Comparison of ENCODE assay signal across 8 cellular contexts in the genomic region with DNA sequence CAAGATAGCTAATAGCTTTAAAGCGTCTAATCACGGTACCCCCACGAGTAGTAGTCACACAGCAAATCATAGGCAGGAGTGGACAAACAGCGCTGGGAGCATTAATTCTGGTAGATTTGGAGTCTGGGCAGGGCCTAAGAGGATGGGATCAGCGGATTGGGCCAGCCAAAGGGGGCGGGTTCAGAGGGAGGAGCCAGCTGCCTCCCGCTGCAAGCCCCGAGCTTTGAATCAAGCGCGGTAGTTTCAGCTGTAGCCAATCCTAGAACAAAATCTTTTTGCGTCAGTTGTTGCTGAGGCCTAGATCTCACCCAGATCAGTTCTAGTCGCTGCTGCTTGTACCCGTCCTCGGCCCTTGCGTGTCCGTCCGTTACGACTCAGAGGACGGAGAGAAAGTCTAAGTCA. TPM values are rescaled to one million over a fixed set of nuclear protein-coding genes. Genes with fewer than 3 reads are reported as not detected.
DNase-seq lines count a peak whose midpoint lies in the region; ATAC-seq, FAIRE-seq and TF ChIP-seq lines count a peak whose summit lies in the region.

No MANE protein-coding gene starts in this region.

- peak overlapping the region; percentile 78 for H3K27ac ChIP-seq in endothelial cell of umbilical vein (ENCODE audit: insufficient read depth, low read depth, low read length)

- DNase-seq in COLO668 (lab: John Stamatoyannopoulos, UW; ENCODE audit: unreplicated experiment) (peak; percentile 98), HTR-8/SVneo (ENCODE audit: insufficient read length, low spot score) (peak; percentile 99), NOMO-1 treated with DMSO at 0.1 percent for 48 hours (lab: John Stamatoyannopoulos, UW; ENCODE audit: unreplicated experiment) (peak; percentile 99), endothelial cell of umbilical vein (ENCODE audit: low read depth, low spot score) (peak; percentile 99), mesothelial cell of epicardium (ENCODE audit: low spot score in 2 of 2, unreplicated experiment in 2 of 2) (peak; percentile 87 to 92)
- DNase-seq in activated CD8-positive, alpha-beta memory T cell treated with anti-CD3 and anti-CD28 coated beads, Interleukin-2, amount 50 U/mL, for 48 hours, result peak; percentile 91
- DNase-seq in stimulated activated CD8-positive, alpha-beta memory T cell treated with anti-CD3 and anti-CD28 coated beads, Interleukin-15, amount 100 ng/mL, for 48 hours (ENCODE audit: low read depth in 2 of 2), result peak; percentile 91

- H2AFZ ChIP-seq in endothelial cell of umbilical vein (ENCODE audit: low read depth, low read length), result peak overlapping the region; percentile 98

- H3K4me1 ChIP-seq in endothelial cell of umbilical vein (ENCODE audit: control insufficient read depth, extremely low read depth, insufficient read depth, low read length), result peaks cover 17% of the 10 kb centered on the region

- H3K9me1 ChIP-seq in endothelial cell of umbilical vein (replicated peaks; ENCODE audit: control insufficient read depth, extremely low read depth, insufficient read depth, low read length), result no peaks in the 10 kb centered on the region

- CTCF ChIA-PET in endothelial cell of umbilical vein (lab: Charles Lee), result interaction anchor here (0.9 to 3.2 kb wide), 3 partner anchors 13 to 46 kb away, joined by 3 to 18 read pairs (median 6); no protein-coding TSS in a partner anchor

- peak; percentile 65 for ATAC-seq in GM21381 (IDR thresholded peaks at IDR 0.05; ENCODE audit: unreplicated experiment)

- no peaks in the 10 kb centered on the region for H3K36me3 ChIP-seq in endothelial cell of umbilical vein (ENCODE audit: control insufficient read depth in 2 of 2, extremely low read depth in 1 of 2, insufficient read depth in 2 of 2, low read length in 2 of 2)

- peak overlapping the region; percentile 93 for H3K4me3 Mint-ChIP-seq in mesothelial cell of epicardium

- dilution Hi-C loops in endothelial cell of umbilical vein (cut with MboI; ENCODE audit: extremely low pct_ligation_motif_present, low sequenced_read_pairs), result no loop called here

- H3K4me2 ChIP-seq in endothelial cell of umbilical vein (ENCODE audit: insufficient read depth, low read length), result peak overlapping the region; percentile 85

- TSS peak; percentile 66 for BruUV-seq in endothelial cell of umbilical vein (replicated peaks; lab: Mats Ljungman, UMichigan)

- peak overlapping the region; percentile 97 for H3K27ac Mint-ChIP-seq in mesothelial cell of epicardium

- H3K4me1 Mint-ChIP-seq in mesothelial cell of epicardium, result peaks cover 18% of the 10 kb centered on the region

- H3K79me2 ChIP-seq in endothelial cell of umbilical vein (ENCODE audit: control insufficient read depth, insufficient read depth, low read length), result peaks cover 36% of the 10 kb centered on the region

- H3K27me3 ChIP-seq in endothelial cell of umbilical vein (ENCODE audit: control insufficient read depth in 2 of 2, insufficient read depth in 2 of 2, low read length in 2 of 2), result no peaks in the 10 kb centered on the region

- H3K27me3 Mint-ChIP-seq in mesothelial cell of epicardium (ENCODE audit: low read depth), result no peaks in the 10 kb centered on the region

- no peak for TF ChIP-seq POLR2A in endothelial cell of umbilical vein (IDR thresholded peaks at IDR 0.05; ENCODE audit: low read depth, low read length)

- intact Hi-C loops in endothelial cell of umbilical vein (cut with micrococcal nuclease), result loop anchor here (1.0 kb wide), 1 partner anchor 32 kb away; no protein-coding TSS in a partner anchor

- no peaks in the 10 kb centered on the region for H3K9me3 ChIP-seq in endothelial cell of umbilical vein (replicated peaks; ENCODE audit: control insufficient read depth, insufficient read depth, low read length)

- FAIRE-seq in HTR-8/SVneo (lab: Jason Lieb, UNC) (no peak), endothelial cell of umbilical vein (lab: Jason Lieb, UNC) (peak; percentile 100)

- POLR2A ChIA-PET in endothelial cell of umbilical vein (lab: Charles Lee), result interaction anchor here (0.5 to 2.1 kb wide), 8 partner anchors 9 to 188 kb away, joined by 3 to 21 read pairs (median 6); partner anchors contain the start of genes GPBP1L1 and PRDX1

- peak overlapping the region; percentile 99 for H3K9ac ChIP-seq in endothelial cell of umbilical vein (replicated peaks; ENCODE audit: extremely low read depth, insufficient read depth, low read length)

- H3K9me3 Mint-ChIP-seq in mesothelial cell of epicardium, result no peaks in the 10 kb centered on the region

- no peaks in the 10 kb centered on the region for H3K36me3 Mint-ChIP-seq in mesothelial cell of epicardium

- H4K20me1 ChIP-seq in endothelial cell of umbilical vein (replicated peaks; ENCODE audit: control insufficient read depth, extremely low read depth, insufficient read depth, low read length), result no peaks in the 10 kb centered on the region

- TF ChIP-seq CTCF in endothelial cell of umbilical vein (IDR thresholded peaks at IDR 0.05; ENCODE audit: extremely low read depth in 1 of 2, insufficient read depth in 1 of 2, low read depth in 1 of 2, low read length in 2 of 2) (no peak), mesothelial cell of epicardium (IDR thresholded peaks at IDR 0.05; ENCODE audit: unreplicated experiment) (no peak)

- peak overlapping the region; percentile 62 to 81 (median 67) for H3K4me3 ChIP-seq in endothelial cell of umbilical vein (replicated peaks in 1 of 3; ENCODE audit: insufficient read depth in 1 of 3, low read depth in 1 of 3, low read length in 3 of 3)

TF ChIP-seq in endothelial cell of umbilical vein, 7 proteins besides CTCF, POLR2A, EP300 and RAD21:
- TF ChIP-seq MAX (IDR thresholded peaks at IDR 0.05; ENCODE audit: insufficient read depth, insufficient read length) (no peak), MYC (IDR thresholded peaks at IDR 0.05; ENCODE audit: low read depth, low read length) (no peak), EZH2 (IDR thresholded peaks at IDR 0.05; ENCODE audit: borderline replicate concordance, low read depth, low read length, severe bottlenecking) (no peak), GATA2 (IDR thresholded peaks at IDR 0.05; ENCODE audit: insufficient read depth, insufficient read length, low read depth, low read length) (no peak), FOS (IDR thresholded peaks at IDR 0.05; ENCODE audit: borderline replicate concordance, insufficient read depth, low read length) (no peak), POLR2AphosphoS5 (IDR thresholded peaks at IDR 0.05; ENCODE audit: insufficient read depth, low read depth, low read length) (no peak), JUN (IDR thresholded peaks at IDR 0.05; ENCODE audit: borderline replicate concordance, insufficient read depth, insufficient read length, low read depth) (no peak)

RNA-seq across cellular contexts. Expression of gene NASP, which starts 0.6 kb away (rescaled TPM):
- total RNA-seq in endothelial cell of umbilical vein (149 and 157 TPM in 2 replicates), mesothelial cell of epicardium (164 to 185 TPM (median 170 TPM) in 3 replicates)
- 59.7 and 101 TPM in 2 replicates for polyA plus RNA-seq in endothelial cell of umbilical vein
- 153 and 176 TPM in 2 replicates for polyA plus RNA-seq in endothelial cell of umbilical vein (2011; cell fraction: cytosol; rRNA removed)
- polyA plus RNA-seq in endothelial cell of umbilical vein (2011; cell fraction: nucleus; rRNA removed), result 170 and 225 TPM in 2 replicates
- polyA plus RNA-seq in endothelial cell of umbilical vein (2012), result 83.6 and 135 TPM in 2 replicates
- 69.5 and 70.4 TPM in 2 replicates for polyA minus RNA-seq in endothelial cell of umbilical vein
- 128 TPM for polyA minus RNA-seq in endothelial cell of umbilical vein (2011; cell fraction: cytosol; rRNA and poly(A)+ RNA removed)
- 68.0 and 86.0 TPM in 2 replicates for polyA minus RNA-seq in endothelial cell of umbilical vein (2011; cell fraction: nucleus; rRNA and poly(A)+ RNA removed)

RNA-seq across cellular contexts. Expression of gene AKR1A1, which starts 32.6 kb away (rescaled TPM):
- total RNA-seq in endothelial cell of umbilical vein (166 and 172 TPM in 2 replicates), mesothelial cell of epicardium (177 to 188 TPM (median 180 TPM) in 3 replicates)
- 216 and 227 TPM in 2 replicates for polyA plus RNA-seq in endothelial cell of umbilical vein
- polyA plus RNA-seq in endothelial cell of umbilical vein (2011; cell fraction: cytosol; rRNA removed), result 211 and 221 TPM in 2 replicates
- 187 and 203 TPM in 2 replicates for polyA plus RNA-seq in endothelial cell of umbilical vein (2011; cell fraction: nucleus; rRNA removed)
- polyA plus RNA-seq in endothelial cell of umbilical vein (2012), result 109 and 119 TPM in 2 replicates
- polyA minus RNA-seq in endothelial cell of umbilical vein, result 183 and 200 TPM in 2 replicates
- 71.2 TPM for polyA minus RNA-seq in endothelial cell of umbilical vein (2011; cell fraction: cytosol; rRNA and poly(A)+ RNA removed)
- polyA minus RNA-seq in endothelial cell of umbilical vein (2011; cell fraction: nucleus; rRNA and poly(A)+ RNA removed), result 47.4 and 57.1 TPM in 2 replicates

RNA-seq across cellular contexts. Expression of gene CCDC17, which starts 40.6 kb away (rescaled TPM):
- total RNA-seq in endothelial cell of umbilical vein (3.5 and 3.6 TPM in 2 replicates), mesothelial cell of epicardium (4.5 to 5.6 TPM (median 5.6 TPM) in 3 replicates)
- polyA plus RNA-seq in endothelial cell of umbilical vein, result 1.2 and 1.3 TPM in 2 replicates
- 0.18 and 0.23 TPM in 2 replicates for polyA plus RNA-seq in endothelial cell of umbilical vein (2011; cell fraction: cytosol; rRNA removed)
- 9.2 and 10.3 TPM in 2 replicates for polyA plus RNA-seq in endothelial cell of umbilical vein (2011; cell fraction: nucleus; rRNA removed)
- polyA plus RNA-seq in endothelial cell of umbilical vein (2012), result 0.37 and 0.52 TPM in 2 replicates
- polyA minus RNA-seq in endothelial cell of umbilical vein, result 7.1 and 8.0 TPM in 2 replicates
- polyA minus RNA-seq in endothelial cell of umbilical vein (2011; cell fraction: cytosol; rRNA and poly(A)+ RNA removed), result not detected
- polyA minus RNA-seq in endothelial cell of umbilical vein (2011; cell fraction: nucleus; rRNA and poly(A)+ RNA removed), result 10.4 and 12.3 TPM in 2 replicates

Comparison
In these comparisons a context has a peak if more than half of its experiments do, and no peak if none do; other contexts are left out.
1. Peak in every context shown above with its lines: DNase-seq, ATAC-seq, H3K4me3 ChIP-seq and H3K27ac ChIP-seq.